35 cellular contexts compared by ENCODE assay signal in genomic region chr16:82093901-82094300, GRCh38. TPM values are rescaled to one million over a fixed set of nuclear protein-coding genes. Genes with fewer than 3 reads are reported as not detected.
DNase-seq lines count a peak whose midpoint lies in the region; ATAC-seq, FAIRE-seq and TF ChIP-seq lines count a peak whose summit lies in the region.
"Had no signal": no experiment of that assay in that cellular context is flagged by ENCODE, and none has a peak within 500 bp of the region (broad histone marks: within the 10 kb centered on the region; RNA-seq: fewer than 3 reads in every experiment).

No MANE protein-coding gene starts in this region.

- intact Hi-C loops in adrenal gland (cut with DNase I), result no loop called here

- H2AFZ ChIP-seq in H1 (ENCODE audit: low read length) (no peak overlapping the region), keratinocyte (ENCODE audit: control insufficient read depth, low read length) (peak overlapping the region; percentile 42)

- H3K23ac ChIP-seq in H1 (ENCODE audit: insufficient read length), result no peak overlapping the region

- no peaks in the 10 kb centered on the region for H3K9me3 ChIP-seq in H1 (ENCODE audit: insufficient read depth in 2 of 2, low read depth in 1 of 2, low read length in 1 of 2)
- no peaks in the 10 kb centered on the region for H3K9me3 ChIP-seq in keratinocyte (ENCODE audit: control insufficient read depth, low read depth, low read length)
- no peaks in the 10 kb centered on the region for H3K9me3 ChIP-seq in BE2C
- no peaks in the 10 kb centered on the region for H3K9me3 ChIP-seq in adrenal gland (replicated peaks in 1 of 3)
- H3K9me3 ChIP-seq in gastroesophageal sphincter, result no peaks in the 10 kb centered on the region
- H3K9me3 ChIP-seq: gastrocnemius medialis, ovary, upper lobe of right lung had no signal

- H2BK5ac ChIP-seq in H1 (ENCODE audit: low read depth, low read length), result no peak overlapping the region

- no peak for TF ChIP-seq EP300 in H1 (IDR thresholded peaks at IDR 0.05; ENCODE audit: borderline replicate concordance in 1 of 2, low read depth in 2 of 2, low read length in 2 of 2)
- no peak for TF ChIP-seq EP300 in gastroesophageal sphincter (IDR thresholded peaks at IDR 0.05)

- H2BK12ac ChIP-seq in H1 (ENCODE audit: low read depth, low read length), result no peak overlapping the region; the same call in 1 of the 2 replicates

- H3K9me1 ChIP-seq in keratinocyte (ENCODE audit: control insufficient read depth, extremely low read depth, insufficient read depth, low read length), result no peaks in the 10 kb centered on the region

- H3K27ac ChIP-seq in H1 (ENCODE audit: low read depth, low read length) (no peak overlapping the region), keratinocyte (ENCODE audit: control insufficient read depth, insufficient read depth, low read length) (peak overlapping the region; percentile 64), adrenal gland (no peak overlapping the region), gastroesophageal sphincter (no peak overlapping the region)
- H3K27ac ChIP-seq: cardiac muscle cell, gastrocnemius medialis, ovary, upper lobe of right lung had no signal

- H2BK120ac ChIP-seq in H1 (replicated peaks; ENCODE audit: low read depth, low read length), result no peak overlapping the region

- TF ChIP-seq RAD21 in H1 (IDR thresholded peaks at IDR 0.05 in 1 of 2, conservative IDR thresholded peaks at IDR 0.05 in 1 of 2; ENCODE audit: low read depth in 2 of 2, low read length in 2 of 2), result no peak

- H4K91ac ChIP-seq in H1 (replicated peaks; ENCODE audit: insufficient read length, low read length), result no peak overlapping the region

- H3K4me1 ChIP-seq in H1 (replicated peaks in 1 of 4; ENCODE audit: control insufficient read depth in 3 of 4, insufficient read depth in 4 of 4, low read length in 3 of 4) (peaks cover 0 to 11% (median 6%) of the 10 kb centered on the region in 4 experiments; a peak in 5 of 7 replicates), keratinocyte (ENCODE audit: control insufficient read depth, extremely low read depth, insufficient read depth, low read length) (peaks cover 39% of the 10 kb centered on the region), BE2C (no peaks in the 10 kb centered on the region), adrenal gland (replicated peaks in 1 of 2) (no peaks in the 10 kb centered on the region), gastroesophageal sphincter (no peaks in the 10 kb centered on the region)
- H3K4me1 ChIP-seq: gastrocnemius medialis, upper lobe of right lung had no signal

- DNase-seq in EL (peak; percentile 9), NB4 (ENCODE audit: low read depth) (peak; percentile 9), H1 (ENCODE audit: low read depth in 1 of 2, low spot score in 2 of 2) (no peak), keratinocyte (ENCODE audit: low read depth, low spot score) (no peak), BE2C (no peak), adrenal gland (no peak), HuH-7 (ENCODE audit: low spot score) (no peak)
- DNase-seq: activated effector memory CD4-positive, alpha-beta T cell treated with Interleukin-2 at 50 U/mL for 16 hours; activated T-cell treated with anti-CD3 and anti-CD28 coated beads, Interleukin-2, amount 50 U/mL, for 1 hour; anterior cingulate cortex; C1 segment of cervical spinal cord; DMS153; effector CD8-positive, alpha-beta T cell; erythroblast; gastrocnemius medialis; hypothalamus; KBM-7; MM.1S; NCI-H1417; NCI-H2029 treated with DMSO at 0.1 percent for 48 hours; NCI-H69; ovary; SIG-M5; stimulated activated naive CD4-positive, alpha-beta T cell; upper lobe of right lung had no signal

- peak overlapping the region; percentile 34; the same call in 1 of the 2 replicates for H2BK20ac ChIP-seq in H1 (ENCODE audit: low read length)

- no peak overlapping the region for H3K4ac ChIP-seq in H1 (replicated peaks; ENCODE audit: insufficient read length, low read depth, low read length)

- no peak for TF ChIP-seq CTCF in NB4 (IDR thresholded peaks at IDR 0.05; ENCODE audit: low read depth, low read length)
- TF ChIP-seq CTCF in H1 (IDR thresholded peaks at IDR 0.05; ENCODE audit: control extremely low read depth in 1 of 3, insufficient read depth in 1 of 3, low read depth in 1 of 3, low read length in 3 of 3), result no peak
- TF ChIP-seq CTCF in keratinocyte (optimal IDR thresholded peaks at IDR 0.05 in 1 of 3, IDR thresholded peaks at IDR 0.05 in 1 of 3, conservative IDR thresholded peaks at IDR 0.05 in 1 of 3; ENCODE audit: extremely low read depth in 1 of 3, insufficient read depth in 2 of 3, low read length in 3 of 3), result no peak
- no peak for TF ChIP-seq CTCF in BE2C (IDR thresholded peaks at IDR 0.05; ENCODE audit: low read depth, low read length)
- no peak for TF ChIP-seq CTCF in adrenal gland (IDR thresholded peaks at IDR 0.05)
- TF ChIP-seq CTCF in gastroesophageal sphincter (IDR thresholded peaks at IDR 0.05), result no peak

- H3K36me3 ChIP-seq in H1 (ENCODE audit: control insufficient read depth in 2 of 4, insufficient read depth in 4 of 4, low read length in 3 of 4), result no peaks in the 10 kb centered on the region
- H3K36me3 ChIP-seq in keratinocyte (ENCODE audit: control insufficient read depth in 2 of 2, extremely low read depth in 1 of 2, insufficient read depth in 2 of 2, low read length in 2 of 2), result no peaks in the 10 kb centered on the region
- no peaks in the 10 kb centered on the region for H3K36me3 ChIP-seq in BE2C
- H3K36me3 ChIP-seq in adrenal gland (replicated peaks in 1 of 2), result no peaks in the 10 kb centered on the region
- H3K36me3 ChIP-seq in gastroesophageal sphincter, result no peaks in the 10 kb centered on the region
- H3K36me3 ChIP-seq: cardiac muscle cell, gastrocnemius medialis, ovary, upper lobe of right lung had no signal

- CTCF ChIA-PET in H1 (lab: Charles Lee; ENCODE audit: partially characterized antibody), result interaction anchor here (1.4 to 1.6 kb wide), 2 partner anchors 13 to 134 kb away, joined by 3 read pairs; no protein-coding TSS in a partner anchor

- no peak overlapping the region for H3K18ac ChIP-seq in H1 (ENCODE audit: extremely low read depth, low read length)

- H3K27me3 ChIP-seq in H1 (replicated peaks in 1 of 4; ENCODE audit: control insufficient read depth in 3 of 4, extremely low read depth in 1 of 4, insufficient read depth in 3 of 4, low read length in 3 of 4) (no peaks in the 10 kb centered on the region), keratinocyte (ENCODE audit: control insufficient read depth, extremely low read depth, insufficient read depth, low read length) (no peaks in the 10 kb centered on the region), BE2C (no peaks in the 10 kb centered on the region), adrenal gland (peaks cover 5% of the 10 kb centered on the region), gastroesophageal sphincter (no peaks in the 10 kb centered on the region)
- H3K27me3 ChIP-seq: cardiac muscle cell, gastrocnemius medialis, ovary, upper lobe of right lung had no signal

- dilution Hi-C loops in keratinocyte (cut with MboI; ENCODE audit: extremely low pct_ligation_motif_present, low sequenced_read_pairs), result no loop called here

- no peak overlapping the region for H3K56ac ChIP-seq in H1 (replicated peaks; ENCODE audit: insufficient read length, low read depth, low read length)

- H2AK5ac ChIP-seq in H1 (ENCODE audit: low read depth, low read length), result no peak overlapping the region

- no peak overlapping the region for H2BK15ac ChIP-seq in H1 (ENCODE audit: low read length)

- H3K23me2 ChIP-seq in H1 (ENCODE audit: low read depth, low read length), result no peaks in the 10 kb centered on the region; the same call in 1 of the 2 replicates

- POLR2A ChIA-PET in H1 (lab: Charles Lee; ENCODE audit: partially characterized antibody), result interaction anchor here (1.4 to 1.5 kb wide), 2 partner anchors 26 to 45 kb away, joined by 3 read pairs; no protein-coding TSS in a partner anchor

- H3K4me3 ChIP-seq in NB4 (ENCODE audit: low read depth, low read length) (no peak overlapping the region), H1 (ENCODE audit: extremely low read depth in 1 of 4, insufficient read depth in 2 of 4, low read depth in 3 of 4, low read length in 4 of 4) (no peak overlapping the region), keratinocyte (ENCODE audit: control insufficient read depth in 2 of 3, extremely low read depth in 1 of 3, insufficient read depth in 2 of 3, low read depth in 1 of 3, low read length in 3 of 3) (no peak overlapping the region), BE2C (ENCODE audit: low read depth, low read length) (no peak overlapping the region), adrenal gland (no peak overlapping the region), gastroesophageal sphincter (no peak overlapping the region)
- H3K4me3 ChIP-seq: cardiac muscle cell, gastrocnemius medialis, ovary, skin epidermis, upper lobe of right lung had no signal

- no peak for FAIRE-seq in H1 (lab: Jason Lieb, UNC)
- FAIRE-seq in keratinocyte (lab: Jason Lieb, UNC), result peak; percentile 64
- FAIRE-seq: colon, HTR-8/SVneo had no signal

- no peak overlapping the region for H3K9ac ChIP-seq in H1 (replicated peaks in 1 of 4; ENCODE audit: extremely low read depth in 1 of 4, low read depth in 3 of 4, low read length in 3 of 4)
- no peak overlapping the region for H3K9ac ChIP-seq in keratinocyte (ENCODE audit: control insufficient read depth, extremely low read depth, insufficient read depth, low read length)

- H3K79me2 ChIP-seq in H1 (ENCODE audit: control insufficient read depth in 1 of 2, insufficient read depth in 2 of 2, low read length in 2 of 2), result no peaks in the 10 kb centered on the region
- H3K79me2 ChIP-seq in keratinocyte (ENCODE audit: control insufficient read depth, insufficient read depth, low read length), result no peaks in the 10 kb centered on the region

- ATAC-seq in gastroesophageal sphincter, result no peak
- ATAC-seq: activated naive CD4-positive, alpha-beta T cell treated with anti-CD3 and anti-CD28 coated beads, Interleukin-2, amount 50 U/mL, for 72 hours; gastrocnemius medialis; left lobe of liver; Panc1; upper lobe of right lung had no signal

- H3K14ac ChIP-seq in H1 (ENCODE audit: insufficient read length), result no peak overlapping the region

- H4K20me1 ChIP-seq in H1 (replicated peaks in 1 of 2; ENCODE audit: control insufficient read depth in 1 of 2, insufficient read depth in 2 of 2, low read length in 2 of 2) (no peaks in the 10 kb centered on the region), keratinocyte (ENCODE audit: control insufficient read depth, extremely low read depth, insufficient read depth, low read length) (no peaks in the 10 kb centered on the region)

- no peaks in the 10 kb centered on the region for H3K79me1 ChIP-seq in H1 (ENCODE audit: low read depth, low read length)

- H4K8ac ChIP-seq in H1 (ENCODE audit: extremely low read depth, insufficient read depth, low read length), result no peak overlapping the region

- H3K4me2 ChIP-seq in H1 (ENCODE audit: insufficient read depth in 1 of 2, low read depth in 2 of 2, low read length in 2 of 2) (no peak overlapping the region), keratinocyte (ENCODE audit: control insufficient read depth, extremely low read depth, insufficient read depth, low read depth, low read length) (peak overlapping the region; percentile 12)

- TF ChIP-seq POLR2A in NB4 (IDR thresholded peaks at IDR 0.05; ENCODE audit: extremely low read depth, insufficient read length), result no peak
- no peak for TF ChIP-seq POLR2A in H1 (IDR thresholded peaks at IDR 0.05; ENCODE audit: control extremely low read depth in 1 of 2, low read depth in 2 of 2, low read length in 2 of 2)
- TF ChIP-seq POLR2A in adrenal gland (IDR thresholded peaks at IDR 0.05), result no peak
- no peak for TF ChIP-seq POLR2A in gastroesophageal sphincter (IDR thresholded peaks at IDR 0.05)

- H4K5ac ChIP-seq in H1 (ENCODE audit: insufficient read length, low read depth, low read length), result no peak overlapping the region

RNA-seq across cellular contexts. Expression of gene HSD17B2, which starts 58.8 kb away (rescaled TPM):
- not detected in 2 replicates for total RNA-seq in H1 (2021; fragmentation: NEBNext Ultra II Directional; extraction: Animal tissue kit (Norgen Biotek cat#: 25700))
- polyA plus RNA-seq in H1 (2011; rRNA removed) (not detected in 2 replicates), keratinocyte (2.9 to 6.9 TPM (median 3.1 TPM) in 3 replicates), adrenal gland (under 1 TPM in 2 of 3 donors, not detected in 1; 0.10 to 0.16 TPM)
- not detected for polyA plus RNA-seq in H1 (2011; cell fraction: cytosol; rRNA removed)
- not detected for polyA plus RNA-seq in H1 (2011; cell fraction: nucleus; rRNA removed)
- polyA plus RNA-seq in H1 (2012, experiment 1 of 2), result 0.17 TPM in 1 of 4 replicates, not detected in the others
- not detected for polyA plus RNA-seq in H1 (2012, experiment 2 of 2)
- not detected for polyA plus RNA-seq in H1 (2013, experiment 1 of 2)
- polyA plus RNA-seq in H1 (2013, experiment 2 of 2), result not detected
- not detected in 2 replicates for polyA minus RNA-seq in H1 (2011; rRNA and poly(A)+ RNA removed)
- polyA minus RNA-seq in H1 (2011; cell fraction: cytosol; rRNA and poly(A)+ RNA removed), result not detected
- not detected for polyA minus RNA-seq in H1 (2011; cell fraction: nucleus; rRNA and poly(A)+ RNA removed)
- polyA plus RNA-seq in keratinocyte (2011; ENCODE audit: low read depth), result 6.3 TPM
- polyA plus RNA-seq in keratinocyte (2011; cell fraction: cytosol; rRNA removed), result 3.0 and 3.6 TPM in 2 replicates
- 5.1 and 5.3 TPM in 2 replicates for polyA plus RNA-seq in keratinocyte (2011; cell fraction: nucleus; rRNA removed)
- polyA plus RNA-seq in keratinocyte (2012; ENCODE audit: low replicate concordance), result 2.1 and 7.2 TPM in 2 replicates
- polyA minus RNA-seq in keratinocyte, result 3.5 to 6.3 TPM (median 4.9 TPM) in 3 replicates
- polyA minus RNA-seq in keratinocyte (2011; cell fraction: cytosol; rRNA and poly(A)+ RNA removed), result not detected
- polyA minus RNA-seq in keratinocyte (2011; cell fraction: nucleus; rRNA and poly(A)+ RNA removed), result 2.1 and 6.1 TPM in 2 replicates
- polyA plus RNA-seq in BE2C (2012; ENCODE audit: insufficient read depth, insufficient read length, low read depth), result not detected
- total RNA-seq in adrenal gland (not detected), gastroesophageal sphincter (under 1 TPM in 1 of 4 donors, not detected in 3; 0.40 TPM)
- total RNA-seq: activated CD8-positive, alpha-beta memory T cell treated with anti-CD3 and anti-CD28 coated beads for 36 hours; activated naive CD4-positive, alpha-beta T cell treated with anti-CD3 and anti-CD28 coated beads, Interleukin-2, amount 50 U/mL, for 72 hours; cardiac muscle cell had no signal
- polyA plus RNA-seq: cardiac muscle cell, neural cell had no signal

Comparison
In these comparisons a context has a peak if more than half of its experiments do, and no peak if none do; other contexts are left out.
1. DNase-seq: peak in EL (single experiment) and NB4 (single experiment); none in H1 (0 of 2), keratinocyte (single experiment), BE2C (single experiment), adrenal gland (0 of 7) and HuH-7 (single experiment).